In genomic region chr3:58463942-58464271, GRCh38 we compare ENCODE assay signal across 7 cellular contexts. TPM values are rescaled to one million over a fixed set of nuclear protein-coding genes. Genes with fewer than 3 reads are reported as not detected.
DNase-seq lines count a peak whose midpoint lies in the region; ATAC-seq and TF ChIP-seq lines count a peak whose summit lies in the region.

No MANE protein-coding gene starts in this region.

- peaks cover 7% of the 10 kb centered on the region; the same call in 1 of the 2 replicates for H3K4me1 ChIP-seq in DND-41 (ENCODE audit: insufficient read depth, low read length)
- peaks cover 5% of the 10 kb centered on the region for H3K4me1 ChIP-seq in OCI-LY7 (ENCODE audit: insufficient read depth, low read length, poor library complexity, severe bottlenecking)

- POLR2A ChIA-PET in OCI-LY7 (lab: Charles Lee) = no interaction called here

- intact Hi-C loops in OCI-LY7 (cut with micrococcal nuclease; ENCODE audit: unreplicated experiment) = loop anchor here (1.0 to 10.0 kb wide), 2 partner anchors 68 to 171 kb away; no protein-coding TSS in a partner anchor

- ATAC-seq in DND-41 (ENCODE audit: insufficient read depth, low read depth) = no peak

- no TSS peak for BruUV-seq in OCI-LY7 (replicated peaks; lab: Mats Ljungman, UMichigan)

- H4K20me1 ChIP-seq in DND-41 (ENCODE audit: insufficient read depth, low read length) (no peaks in the 10 kb centered on the region), OCI-LY7 (ENCODE audit: insufficient read depth, low read length) (no peaks in the 10 kb centered on the region)

- CTCF ChIA-PET in OCI-LY7 (lab: Charles Lee; ENCODE audit: unreplicated experiment) = no interaction called here

- H3K9me2 ChIP-seq in OCI-LY7 (ENCODE audit: insufficient read depth, low read length) = no peaks in the 10 kb centered on the region

- no peaks in the 10 kb centered on the region for H3K36me3 ChIP-seq in DND-41 (ENCODE audit: insufficient read depth, low read length)
- no peaks in the 10 kb centered on the region for H3K36me3 ChIP-seq in OCI-LY7 (ENCODE audit: insufficient read depth, low read length)

- H3K27ac ChIP-seq in DND-41 (ENCODE audit: low read length) (no peak overlapping the region), OCI-LY7 (ENCODE audit: low read depth, low read length, poor library complexity, severe bottlenecking) (no peak overlapping the region)

- no peak overlapping the region for H3K4me3 ChIP-seq in DND-41 (ENCODE audit: low read depth in 1 of 2, low read length in 2 of 2)
- H3K4me3 ChIP-seq in OCI-LY7 (ENCODE audit: low read depth, low read length, poor library complexity, severe bottlenecking) = no peak overlapping the region
- peak overlapping the region; percentile 31 for H3K4me3 ChIP-seq in epithelial cell of proximal tubule (ENCODE audit: low read depth, low read length)
- no peak overlapping the region for H3K4me3 ChIP-seq in skeletal muscle cell (ENCODE audit: low read depth, low read length)

- no peaks in the 10 kb centered on the region for H3K27me3 ChIP-seq in DND-41 (ENCODE audit: insufficient read depth, low read length, poor library complexity)

- H3K4me2 ChIP-seq in DND-41 (ENCODE audit: insufficient read depth, low read length) (no peak overlapping the region), OCI-LY7 (ENCODE audit: low read length) (peak overlapping the region; percentile 42; the same call in 1 of the 2 replicates)

- no peak for TF ChIP-seq CTCF in DND-41 (IDR thresholded peaks at IDR 0.05; ENCODE audit: borderline replicate concordance, extremely low read depth, low read length, poor library complexity, severe bottlenecking)
- peak; percentile 23; the same call in 1 of the 2 replicates for TF ChIP-seq CTCF in OCI-LY7 (conservative IDR thresholded peaks at IDR 0.05; ENCODE audit: low read length)
- TF ChIP-seq CTCF in epithelial cell of proximal tubule (conservative IDR thresholded peaks at IDR 0.05; ENCODE audit: low read depth, low read length) = no peak

- no peak overlapping the region for H3K9ac ChIP-seq in DND-41 (ENCODE audit: low read depth, low read length)

- H3K9me3 ChIP-seq in DND-41 (ENCODE audit: insufficient read depth, low read length, severe bottlenecking) = no peaks in the 10 kb centered on the region
- H3K9me3 ChIP-seq in OCI-LY7 (ENCODE audit: low read length) = no peaks in the 10 kb centered on the region

- DNase-seq in DND-41 (no peak), OCI-LY7 (ENCODE audit: low spot score) (no peak), epithelial cell of proximal tubule (ENCODE audit: low read depth) (no peak), skeletal muscle cell (ENCODE audit: low read depth) (peak; percentile 84), middle frontal gyrus (ENCODE audit: extremely low spot score, low spot score) (no peak), DMS 273 (lab: John Stamatoyannopoulos, UW; ENCODE audit: unreplicated experiment) (no peak)
- DNase-seq in effector CD8-positive, alpha-beta T cell (lab: John Stamatoyannopoulos, UW) = no peak

- peak overlapping the region; percentile 50 for H2AFZ ChIP-seq in DND-41 (ENCODE audit: low read depth, low read length)
- peak overlapping the region; percentile 71; the same call in 1 of the 2 replicates for H2AFZ ChIP-seq in OCI-LY7 (ENCODE audit: low read length)

- H3K79me2 ChIP-seq in DND-41 (ENCODE audit: insufficient read depth, low read length) (no peaks in the 10 kb centered on the region), OCI-LY7 (ENCODE audit: insufficient read depth, low read depth, low read length) (no peaks in the 10 kb centered on the region)

RNA-seq across cellular contexts. Expression of gene KCTD6, which starts 28.0 kb away (rescaled TPM):
- total RNA-seq in OCI-LY7 (2014; rRNA removed; shearing (Covaris generic)) = 12.6 and 17.1 TPM in 2 replicates
- total RNA-seq in OCI-LY7 (2022) = 16.4 and 16.6 TPM in 2 replicates
- total RNA-seq in epithelial cell of proximal tubule = 7.7 and 7.9 TPM in 2 replicates

RNA-seq across cellular contexts. Expression of gene PDHB, which starts 30.3 kb away (rescaled TPM):
- total RNA-seq in OCI-LY7 (2014; rRNA removed; shearing (Covaris generic)) = 60.8 and 76.8 TPM in 2 replicates
- total RNA-seq in OCI-LY7 (2022) (82.4 and 86.6 TPM in 2 replicates), epithelial cell of proximal tubule (99.5 and 103 TPM in 2 replicates)
